In the genomic region with DNA sequence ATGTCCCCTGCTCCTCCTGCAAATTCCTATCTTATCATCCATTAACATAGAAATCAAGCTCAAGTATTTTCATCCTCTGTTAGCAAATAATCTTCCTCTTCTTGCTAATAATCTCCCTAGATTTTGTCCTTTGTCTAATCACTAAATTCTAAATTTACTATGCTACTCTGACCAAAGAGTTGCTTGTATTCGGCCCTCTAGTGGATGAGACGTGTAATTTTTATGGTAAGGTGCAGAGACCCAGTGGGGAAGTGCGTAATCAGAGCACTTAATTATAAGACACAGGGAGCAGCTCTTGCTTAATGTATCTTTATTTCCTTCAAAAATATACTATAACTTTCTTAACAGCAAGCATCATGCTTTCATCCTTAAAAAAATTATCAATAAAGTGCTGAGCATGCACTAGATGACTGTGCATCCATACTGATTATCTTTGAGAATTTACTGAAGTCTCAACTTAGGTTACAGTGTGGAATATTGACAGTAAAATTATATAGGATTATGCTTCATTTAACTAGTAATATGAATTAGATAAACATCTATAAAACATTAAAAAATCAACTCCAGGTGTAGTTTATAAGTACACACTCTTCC, we compare ENCODE assay signal across 8 cellular contexts.
DNase-seq lines count a peak whose midpoint lies in the region; ATAC-seq, FAIRE-seq and TF ChIP-seq lines count a peak whose summit lies in the region.

No MANE protein-coding gene starts in this region.

- DNase-seq in AG09319 (ENCODE audit: extremely low read depth, low read depth) (no peak), GM12891 (ENCODE audit: insufficient read length, low spot score) (peak; percentile 10), MV-4-11 (lab: John Stamatoyannopoulos, UW) (peak; percentile 43), right cardiac atrium (no peak), spleen (no peak), posterior cingulate gyrus (no peak)
- no peak for DNase-seq in activated naive CD8-positive, alpha-beta T cell treated with anti-CD3 and anti-CD28 coated beads, Interleukin-2, amount 50 U/mL, for 24 hours

- no peak for TF ChIP-seq POLR2A in GM12891 (IDR thresholded peaks at IDR 0.05; ENCODE audit: low read depth, low read length)
- no peak for TF ChIP-seq POLR2A in spleen (IDR thresholded peaks at IDR 0.05)

- H3K27ac ChIP-seq in right cardiac atrium (ENCODE audit: low read length): no peak overlapping the region
- no peak overlapping the region for H3K27ac ChIP-seq in spleen

- peak; percentile 85 for ATAC-seq in HG02610 (IDR thresholded peaks at IDR 0.05; ENCODE audit: unreplicated experiment)
- ATAC-seq in activated naive CD8-positive, alpha-beta T cell treated with anti-CD3 and anti-CD28 coated beads, Interleukin-2, amount 50 U/mL, for 24 hours: peak; percentile 72
- ATAC-seq in right cardiac atrium: peak; percentile 67 to 76

- no peak overlapping the region for H3K4me3 ChIP-seq in right cardiac atrium (ENCODE audit: low read length)
- H3K4me3 ChIP-seq in spleen: no peak overlapping the region

- no peaks in the 10 kb centered on the region for H3K9me3 Mint-ChIP-seq in activated naive CD8-positive, alpha-beta T cell treated with anti-CD3 and anti-CD28 coated beads, Interleukin-2, amount 50 U/mL, for 24 hours

- TF ChIP-seq CTCF in AG09319 (IDR thresholded peaks at IDR 0.05; ENCODE audit: low read depth, low read length) (peak; percentile 66), spleen (IDR thresholded peaks at IDR 0.05 in 8 of 11, conservative IDR thresholded peaks at IDR 0.05 in 3 of 11) (peak; percentile 44 to 71 (median 62))

- H3K4me1 ChIP-seq in right cardiac atrium (ENCODE audit: control insufficient read depth, insufficient read depth, low read length): no peaks in the 10 kb centered on the region
- no peaks in the 10 kb centered on the region for H3K4me1 ChIP-seq in spleen

- H3K4me1 Mint-ChIP-seq in activated naive CD8-positive, alpha-beta T cell treated with anti-CD3 and anti-CD28 coated beads, Interleukin-2, amount 50 U/mL, for 24 hours: no peaks in the 10 kb centered on the region

- no peaks in the 10 kb centered on the region for H3K27me3 Mint-ChIP-seq in activated naive CD8-positive, alpha-beta T cell treated with anti-CD3 and anti-CD28 coated beads, Interleukin-2, amount 50 U/mL, for 24 hours

- H3K27me3 ChIP-seq in right cardiac atrium (ENCODE audit: control insufficient read depth, insufficient read depth): no peaks in the 10 kb centered on the region
- no peaks in the 10 kb centered on the region for H3K27me3 ChIP-seq in spleen (replicated peaks in 1 of 7)

- H3K4me3 Mint-ChIP-seq in activated naive CD8-positive, alpha-beta T cell treated with anti-CD3 and anti-CD28 coated beads, Interleukin-2, amount 50 U/mL, for 24 hours: no peak overlapping the region

- peak; percentile 55 for FAIRE-seq in GM12891 (lab: Jason Lieb, UNC)

- H3K9me3 ChIP-seq in right cardiac atrium (ENCODE audit: control insufficient read depth, low read length) (no peaks in the 10 kb centered on the region), spleen (peaks cover 0 to 4% (median 0%) of the 10 kb centered on the region in 8 donors)

- H3K36me3 Mint-ChIP-seq in activated naive CD8-positive, alpha-beta T cell treated with anti-CD3 and anti-CD28 coated beads, Interleukin-2, amount 50 U/mL, for 24 hours (ENCODE audit: low read depth): no peaks in the 10 kb centered on the region

- H3K36me3 ChIP-seq in spleen: no peaks in the 10 kb centered on the region

- no peak overlapping the region for H3K27ac Mint-ChIP-seq in activated naive CD8-positive, alpha-beta T cell treated with anti-CD3 and anti-CD28 coated beads, Interleukin-2, amount 50 U/mL, for 24 hours

- intact Hi-C loops in right cardiac atrium (cut with DNase I): loop anchor here in 1 of 4 donors (10.0 kb wide), 1 partner anchor 214 kb away; a partner anchor contains a TSS
- intact Hi-C loops in spleen (cut with DNase I; ENCODE audit: low total_unique reads): no loop called here
- intact Hi-C loops in posterior cingulate gyrus (cut with DNase I): loop anchor here (10.0 kb wide), 1 partner anchor 404 kb away; no protein-coding TSS in a partner anchor

- WGBS in right cardiac atrium: 10% methylated on average over 3 of the region's 3 CpGs
- WGBS in spleen, 5 donors: 7 to 17% (median 14%) methylated on average over 3 of the region's 3 CpGs

TF ChIP-seq in GM12891, 5 proteins besides CTCF, POLR2A, EP300 and RAD21:
- TF ChIP-seq SPI1 (IDR thresholded peaks at IDR 0.05; ENCODE audit: low read depth, low read length) (peak; percentile 64), PAX5 (IDR thresholded peaks at IDR 0.05; ENCODE audit: insufficient read depth, low read length, severe bottlenecking) (no peak), POU2F2 (IDR thresholded peaks at IDR 0.05; ENCODE audit: low read depth, low read length) (no peak), POLR2AphosphoS5 (IDR thresholded peaks at IDR 0.05; ENCODE audit: low read depth, low read length) (no peak), TAF1 (IDR thresholded peaks at IDR 0.05; ENCODE audit: low read depth, low read length) (no peak)

Comparison
In these comparisons a context has a peak if more than half of its experiments do, and no peak if none do; other contexts are left out.
1. DNase-seq: peak in GM12891 (single experiment) and MV-4-11 (single experiment); none in AG09319 (single experiment), activated naive CD8-positive, alpha-beta T cell treated with anti-CD3 and anti-CD28 coated beads, Interleukin-2, amount 50 U/mL, for 24 hours (single experiment), right cardiac atrium (0 of 3), spleen (single experiment) and posterior cingulate gyrus (0 of 10).
2. Peak in every context shown above with its lines, with median percentiles within 50 percentile points of each other: ATAC-seq.